28 cellular contexts compared by ENCODE assay signal in the genomic region with DNA sequence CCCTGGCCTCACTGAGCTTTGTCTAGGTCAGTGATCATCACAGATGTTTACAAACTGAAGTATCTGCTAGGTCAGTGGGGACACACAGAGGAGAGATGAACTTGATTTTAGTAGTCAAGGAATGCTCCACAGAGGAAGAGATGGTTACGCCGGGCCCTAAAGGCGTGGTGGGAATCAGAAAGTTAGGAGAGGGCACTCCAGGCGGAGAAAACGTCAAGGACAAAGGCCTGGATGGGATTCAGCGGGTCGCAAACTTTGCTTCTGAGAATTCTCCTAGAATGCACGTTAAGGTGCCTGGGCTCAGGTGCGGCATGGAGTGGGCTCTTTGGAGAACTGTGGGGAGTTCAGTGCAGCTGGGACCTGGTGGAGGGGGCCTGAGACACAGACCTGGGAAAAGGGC.
"Had no signal": no experiment of that assay in that cellular context is flagged by ENCODE, and none has a peak within 500 bp of the region (broad histone marks: within the 10 kb centered on the region; RNA-seq: fewer than 3 reads in every experiment).

No MANE protein-coding gene starts in this region.

- H3K4me1 ChIP-seq: adrenal gland, ascending aorta had no signal

- H3K4me1 Mint-ChIP-seq: activated CD4-positive, alpha-beta T cell treated with anti-CD3 and anti-CD28 coated beads for 36 hours; activated CD4-positive, alpha-beta T cell treated with anti-CD3 and anti-CD28 coated beads, Interleukin-2, amount 10 ng/mL, durations not matched to agents 24 days and 14 days; activated CD8-positive, alpha-beta memory T cell treated with anti-CD3 and anti-CD28 coated beads, Interleukin-2, amount 10 ng/mL, durations not matched to agents 7 days and 5 days; activated naive CD4-positive, alpha-beta T cell treated with anti-CD3 and anti-CD28 coated beads, Interleukin-2, amount 50 U/mL, for 24 hours; activated naive CD8-positive, alpha-beta T cell treated with anti-CD3 and anti-CD28 coated beads for 36 hours; activated naive CD8-positive, alpha-beta T cell treated with anti-CD3 and anti-CD28 coated beads, Interleukin-2, amount 50 U/mL, for 24 hours; brain; central memory CD8-positive, alpha-beta T cell; endodermal cell had no signal

- H3K36me3 Mint-ChIP-seq: activated CD4-positive, alpha-beta memory T cell treated with anti-CD3 and anti-CD28 coated beads for 36 hours; activated CD8-positive, alpha-beta memory T cell treated with anti-CD3 and anti-CD28 coated beads, Interleukin-2, amount 10 ng/mL, durations not matched to agents 7 days and 5 days; activated naive CD4-positive, alpha-beta T cell treated with anti-CD3 and anti-CD28 coated beads, Interleukin-2, amount 50 U/mL, for 24 hours; activated naive CD8-positive, alpha-beta T cell treated with anti-CD3 and anti-CD28 coated beads for 36 hours; brain had no signal

- H3K9me3 ChIP-seq: adrenal gland, ascending aorta had no signal

- H3K27ac Mint-ChIP-seq: activated CD4-positive, alpha-beta memory T cell treated with anti-CD3 and anti-CD28 coated beads for 36 hours; activated CD4-positive, alpha-beta T cell treated with anti-CD3 and anti-CD28 coated beads for 36 hours; activated CD4-positive, alpha-beta T cell treated with anti-CD3 and anti-CD28 coated beads, Interleukin-2, amount 10 ng/mL, durations not matched to agents 24 days and 14 days; activated CD8-positive, alpha-beta memory T cell treated with anti-CD3 and anti-CD28 coated beads, Interleukin-2, amount 10 ng/mL, durations not matched to agents 7 days and 5 days; activated CD8-positive, alpha-beta T cell treated with anti-CD3 and anti-CD28 coated beads, Interleukin-2, amount 10 ng/mL, durations not matched to agents 7 days and 5 days; activated naive CD4-positive, alpha-beta T cell treated with anti-CD3 and anti-CD28 coated beads for 36 hours; activated naive CD4-positive, alpha-beta T cell treated with anti-CD3 and anti-CD28 coated beads, Interleukin-2, amount 50 U/mL, for 24 hours; activated naive CD8-positive, alpha-beta T cell treated with anti-CD3 and anti-CD28 coated beads for 36 hours; activated naive CD8-positive, alpha-beta T cell treated with anti-CD3 and anti-CD28 coated beads, Interleukin-2, amount 50 U/mL, for 24 hours; activated T-helper 1 cell treated with anti-CD3 and anti-CD28 coated beads, Interleukin-12 subunit alpha, Interleukin-12 subunit beta, Interleukin-2, Interleukin-4 antibody, amounts not matched to agents 30 ng/mL and 10 ng/mL and 1 ng/mL, durations not matched to agents 14 hours and 24 hours and 36 hours; activated T-helper 2 cell treated with anti-CD3 and anti-CD28 coated beads, Interferon-gamma antibody, Interleukin-2, Interleukin-4, amounts not matched to agents 10 μg/mL and 5 μg/mL and 100 μg/mL, durations not matched to agents 14 hours and 24 hours and 36 hours; brain; dendritic cell treated with granulocyte-macrophage colony-stimulating factor and Interleukin-4, amounts not matched to agents 40 ng/mL and 50 ng/mL, for 4 days; endodermal cell had no signal

- ATAC-seq: activated CD4-positive, alpha-beta T cell treated with anti-CD3 and anti-CD28 coated beads for 36 hours; activated CD8-positive, alpha-beta memory T cell treated with anti-CD3 and anti-CD28 coated beads, Interleukin-2, amount 10 ng/mL, durations not matched to agents 7 days and 5 days; activated CD8-positive, alpha-beta T cell treated with anti-CD3 and anti-CD28 coated beads, Interleukin-2, amount 10 ng/mL, durations not matched to agents 7 days and 5 days; activated naive CD8-positive, alpha-beta T cell treated with anti-CD3 and anti-CD28 coated beads, Interleukin-2, amount 50 U/mL, for 24 hours; esophagus mucosa had no signal

- H3K4me3 Mint-ChIP-seq: activated CD4-positive, alpha-beta memory T cell treated with anti-CD3 and anti-CD28 coated beads for 36 hours; activated CD4-positive, alpha-beta T cell treated with anti-CD3 and anti-CD28 coated beads for 36 hours; activated CD4-positive, alpha-beta T cell treated with anti-CD3 and anti-CD28 coated beads, Interleukin-2, amount 10 ng/mL, durations not matched to agents 24 days and 14 days; activated CD8-positive, alpha-beta memory T cell treated with anti-CD3 and anti-CD28 coated beads, Interleukin-2, amount 10 ng/mL, durations not matched to agents 7 days and 5 days; activated CD8-positive, alpha-beta T cell treated with anti-CD3 and anti-CD28 coated beads, Interleukin-2, amount 10 ng/mL, durations not matched to agents 7 days and 5 days; activated naive CD4-positive, alpha-beta T cell treated with anti-CD3 and anti-CD28 coated beads for 36 hours; activated naive CD4-positive, alpha-beta T cell treated with anti-CD3 and anti-CD28 coated beads, Interleukin-2, amount 50 U/mL, for 24 hours; activated naive CD8-positive, alpha-beta T cell treated with anti-CD3 and anti-CD28 coated beads for 36 hours; activated naive CD8-positive, alpha-beta T cell treated with anti-CD3 and anti-CD28 coated beads, Interleukin-2, amount 50 U/mL, for 24 hours; activated T-helper 1 cell treated with anti-CD3 and anti-CD28 coated beads, Interleukin-12 subunit alpha, Interleukin-12 subunit beta, Interleukin-2, Interleukin-4 antibody, amounts not matched to agents 30 ng/mL and 10 ng/mL and 1 ng/mL, durations not matched to agents 14 hours and 24 hours and 36 hours; brain; central memory CD8-positive, alpha-beta T cell; dendritic cell treated with granulocyte-macrophage colony-stimulating factor and Interleukin-4, amounts not matched to agents 40 ng/mL and 50 ng/mL, for 4 days; endodermal cell had no signal

- H3K27ac ChIP-seq: adrenal gland, ascending aorta, coronary artery, dorsolateral prefrontal cortex had no signal

- H3K36me3 ChIP-seq: adrenal gland, ascending aorta had no signal

- H3K9me3 Mint-ChIP-seq: activated CD4-positive, alpha-beta T cell treated with anti-CD3 and anti-CD28 coated beads, Interleukin-2, amount 10 ng/mL, durations not matched to agents 24 days and 14 days; activated naive CD4-positive, alpha-beta T cell treated with anti-CD3 and anti-CD28 coated beads for 36 hours; activated naive CD4-positive, alpha-beta T cell treated with anti-CD3 and anti-CD28 coated beads, Interleukin-2, amount 50 U/mL, for 24 hours; activated naive CD8-positive, alpha-beta T cell treated with anti-CD3 and anti-CD28 coated beads for 36 hours; activated naive CD8-positive, alpha-beta T cell treated with anti-CD3 and anti-CD28 coated beads, Interleukin-2, amount 50 U/mL, for 24 hours; activated T-helper 1 cell treated with anti-CD3 and anti-CD28 coated beads, Interleukin-12 subunit alpha, Interleukin-12 subunit beta, Interleukin-2, Interleukin-4 antibody, amounts not matched to agents 30 ng/mL and 10 ng/mL and 1 ng/mL, durations not matched to agents 14 hours and 24 hours and 36 hours; activated T-helper 2 cell treated with anti-CD3 and anti-CD28 coated beads, Interferon-gamma antibody, Interleukin-2, Interleukin-4, amounts not matched to agents 10 μg/mL and 5 μg/mL and 100 μg/mL, durations not matched to agents 14 hours and 24 hours and 36 hours; central memory CD8-positive, alpha-beta T cell; dendritic cell treated with granulocyte-macrophage colony-stimulating factor and Interleukin-4, amounts not matched to agents 40 ng/mL and 50 ng/mL, for 4 days; endodermal cell had no signal

- H3K27me3 Mint-ChIP-seq: activated CD4-positive, alpha-beta memory T cell treated with anti-CD3 and anti-CD28 coated beads for 36 hours; activated CD4-positive, alpha-beta T cell treated with anti-CD3 and anti-CD28 coated beads for 36 hours; activated naive CD4-positive, alpha-beta T cell treated with anti-CD3 and anti-CD28 coated beads, Interleukin-2, amount 50 U/mL, for 24 hours; activated naive CD8-positive, alpha-beta T cell treated with anti-CD3 and anti-CD28 coated beads for 36 hours; activated naive CD8-positive, alpha-beta T cell treated with anti-CD3 and anti-CD28 coated beads, Interleukin-2, amount 50 U/mL, for 24 hours; brain; central memory CD8-positive, alpha-beta T cell; dendritic cell treated with granulocyte-macrophage colony-stimulating factor and Interleukin-4, amounts not matched to agents 40 ng/mL and 50 ng/mL, for 4 days had no signal

- DNase-seq: activated CD4-positive, alpha-beta memory T cell treated with anti-CD3 and anti-CD28 coated beads for 36 hours; activated CD4-positive, alpha-beta T cell treated with anti-CD3 and anti-CD28 coated beads for 36 hours; activated CD4-positive, alpha-beta T cell treated with anti-CD3 and anti-CD28 coated beads, Interleukin-2, amount 10 ng/mL, durations not matched to agents 24 days and 14 days; activated CD4-positive, CD25-positive, alpha-beta regulatory T cell; activated CD4-positive, CD25-positive, alpha-beta regulatory T cell treated with anti-CD3 and anti-CD28 coated beads, Interleukin-2, amount 50 U/mL, for 72 hours; activated CD8-positive, alpha-beta memory T cell treated with anti-CD3 and anti-CD28 coated beads, Interleukin-2, amount 10 ng/mL, durations not matched to agents 7 days and 5 days; activated CD8-positive, alpha-beta memory T cell treated with anti-CD3 and anti-CD28 coated beads, Interleukin-2, amount 50 U/mL, for 4 hours; activated CD8-positive, alpha-beta T cell treated with anti-CD3 and anti-CD28 coated beads, Interleukin-2, amount 10 ng/mL, durations not matched to agents 7 days and 5 days; activated effector memory CD4-positive, alpha-beta T cell treated with anti-CD3 and anti-CD28 coated beads, Interleukin-2, amount 50 U/mL, for 16 hours; activated naive CD4-positive, alpha-beta T cell treated with anti-CD3 and anti-CD28 coated beads for 36 hours; activated naive CD8-positive, alpha-beta T cell treated with anti-CD3 and anti-CD28 coated beads for 36 hours; activated naive CD8-positive, alpha-beta T cell treated with anti-CD3 and anti-CD28 coated beads, Interleukin-2, amount 50 U/mL, for 24 hours; activated T-cell treated with anti-CD3 and anti-CD28 coated beads, Interleukin-2, amount 50 U/mL, for 1 hour; adrenal gland; dorsolateral prefrontal cortex; effector memory CD4-positive, alpha-beta T cell; endodermal cell; foreskin fibroblast; T-helper 2 cell had no signal

- H3K4me3 ChIP-seq: adrenal gland, ascending aorta, coronary artery, dorsolateral prefrontal cortex had no signal

- H3K27me3 ChIP-seq: adrenal gland, ascending aorta, dorsolateral prefrontal cortex had no signal
